Comparison of ENCODE assay signal across 8 cellular contexts in genomic region chr3:51968175-51968681, GRCh38. TPM values are rescaled to one million over a fixed set of nuclear protein-coding genes. Genes with fewer than 3 reads are reported as not detected.
A peak's percentile ranks its signal among the peaks of the same experiment; 100 is the strongest.
DNase-seq lines count a peak whose midpoint lies in the region; ATAC-seq and TF ChIP-seq lines count a peak whose summit lies in the region.

No MANE protein-coding gene starts in this region.

- H3K9me3 ChIP-seq in HAP-1 = no peaks in the 10 kb centered on the region
- H3K9me3 ChIP-seq in iPS-18a (ENCODE audit: control insufficient read depth, low read depth, low read length) = no peaks in the 10 kb centered on the region

- no peak for TF ChIP-seq CTCF in 22Rv1 (IDR thresholded peaks at IDR 0.05)

- H3K4me3 Mint-ChIP-seq in activated naive CD8-positive, alpha-beta T cell treated with anti-CD3 and anti-CD28 coated beads for 36 hours = peak overlapping the region; percentile 79
- H3K4me3 Mint-ChIP-seq in stimulated activated naive CD8-positive, alpha-beta T cell treated with anti-CD3 and anti-CD28 coated beads, Interleukin-15, amount 100 ng/mL, for 72 hours = peak overlapping the region; percentile 86 to 91

- H3K9me3 Mint-ChIP-seq in activated naive CD8-positive, alpha-beta T cell treated with anti-CD3 and anti-CD28 coated beads for 36 hours = no peaks in the 10 kb centered on the region
- H3K9me3 Mint-ChIP-seq in stimulated activated naive CD8-positive, alpha-beta T cell treated with anti-CD3 and anti-CD28 coated beads, Interleukin-15, amount 100 ng/mL, for 72 hours = no peaks in the 10 kb centered on the region

- H3K36me3 ChIP-seq in HAP-1 (replicated peaks) = peaks cover 8% of the 10 kb centered on the region
- H3K36me3 ChIP-seq in iPS-18a (ENCODE audit: control insufficient read depth, low read depth, low read length) = no peaks in the 10 kb centered on the region

- peaks cover 25% of the 10 kb centered on the region for H3K4me1 ChIP-seq in HAP-1
- peaks cover 40% of the 10 kb centered on the region for H3K4me1 ChIP-seq in iPS-18a (ENCODE audit: control insufficient read depth, low read depth, low read length)

- H3K36me3 Mint-ChIP-seq in activated naive CD8-positive, alpha-beta T cell treated with anti-CD3 and anti-CD28 coated beads for 36 hours = peaks cover 2% of the 10 kb centered on the region

- H3K27me3 ChIP-seq in HAP-1 (ENCODE audit: low read depth) (no peaks in the 10 kb centered on the region), iPS-18a (ENCODE audit: control insufficient read depth, insufficient read depth, low read length) (peaks cover 19% of the 10 kb centered on the region)

- H3K4me1 Mint-ChIP-seq in activated naive CD8-positive, alpha-beta T cell treated with anti-CD3 and anti-CD28 coated beads for 36 hours = peaks cover 7% of the 10 kb centered on the region
- peaks cover 47% of the 10 kb centered on the region for H3K4me1 Mint-ChIP-seq in stimulated activated naive CD8-positive, alpha-beta T cell treated with anti-CD3 and anti-CD28 coated beads, Interleukin-15, amount 100 ng/mL, for 72 hours

- H3K27me3 Mint-ChIP-seq in activated naive CD8-positive, alpha-beta T cell treated with anti-CD3 and anti-CD28 coated beads for 36 hours = no peaks in the 10 kb centered on the region
- H3K27me3 Mint-ChIP-seq in stimulated activated naive CD8-positive, alpha-beta T cell treated with anti-CD3 and anti-CD28 coated beads, Interleukin-15, amount 100 ng/mL, for 72 hours = peaks cover 21% of the 10 kb centered on the region

- H3K27ac Mint-ChIP-seq in activated naive CD8-positive, alpha-beta T cell treated with anti-CD3 and anti-CD28 coated beads for 36 hours = peak overlapping the region; percentile 45
- H3K27ac Mint-ChIP-seq in stimulated activated naive CD8-positive, alpha-beta T cell treated with anti-CD3 and anti-CD28 coated beads, Interleukin-15, amount 100 ng/mL, for 72 hours = peak overlapping the region in 1 of 2 donors; percentile 27

- in situ Hi-C loops in HAP-1 (cut with MboI; ENCODE audit: low sequenced_read_pairs) = no loop called here

- ATAC-seq in stimulated activated naive CD8-positive, alpha-beta T cell treated with anti-CD3 and anti-CD28 coated beads, Interleukin-15, amount 100 ng/mL, for 72 hours = no peak
- ATAC-seq in HG03025 (IDR thresholded peaks at IDR 0.05; ENCODE audit: low FRiP score, unreplicated experiment) (no peak), HG03095 (IDR thresholded peaks at IDR 0.05; ENCODE audit: unreplicated experiment) (no peak)

- H3K4me3 ChIP-seq in HAP-1 (peak overlapping the region; percentile 45), iPS-18a (ENCODE audit: low read length) (peak overlapping the region; percentile 83)

- DNase-seq in HAP-1 (ENCODE audit: low spot score in 2 of 2) (peak in 1 of 2 experiments; percentile 74), superior temporal gyrus (ENCODE audit: extremely low spot score) (no peak)
- DNase-seq in activated naive CD8-positive, alpha-beta T cell treated with anti-CD3 and anti-CD28 coated beads for 36 hours = no peak
- DNase-seq in stimulated activated naive CD8-positive, alpha-beta T cell treated with anti-CD3 and anti-CD28 coated beads, Interleukin-15, amount 100 ng/mL, for 72 hours = no peak

- peak overlapping the region; percentile 95 for H3K9ac ChIP-seq in iPS-18a (ENCODE audit: low read length)

- peak overlapping the region; percentile 97 for H3K27ac ChIP-seq in 22Rv1
- H3K27ac ChIP-seq in iPS-18a (ENCODE audit: low read length) = peak overlapping the region; percentile 92

RNA-seq across cellular contexts. Expression of gene PCBP4, which starts 1.0 kb away (rescaled TPM):
- total RNA-seq in activated naive CD8-positive, alpha-beta T cell treated with anti-CD3 and anti-CD28 coated beads for 36 hours = 1 to 10 TPM; 4.5 to 5.6 TPM

RNA-seq across cellular contexts. Expression of gene ABHD14B, which starts 5.6 kb away (rescaled TPM):
- 10 to 100 TPM; 58.7 to 59.6 TPM for total RNA-seq in activated naive CD8-positive, alpha-beta T cell treated with anti-CD3 and anti-CD28 coated beads for 36 hours

RNA-seq across cellular contexts. Expression of gene ABHD14A, which starts 6.6 kb away (rescaled TPM):
- total RNA-seq in activated naive CD8-positive, alpha-beta T cell treated with anti-CD3 and anti-CD28 coated beads for 36 hours = 10 to 100 TPM; 10.2 to 12.9 TPM

RNA-seq across cellular contexts. Expression of gene GPR62, which starts 13.0 kb away (rescaled TPM):
- not detected for total RNA-seq in activated naive CD8-positive, alpha-beta T cell treated with anti-CD3 and anti-CD28 coated beads for 36 hours

RNA-seq across cellular contexts. Expression of gene ACY1, which starts 15.1 kb away (rescaled TPM):
- 10 to 100 TPM; 74.7 to 75.5 TPM for total RNA-seq in activated naive CD8-positive, alpha-beta T cell treated with anti-CD3 and anti-CD28 coated beads for 36 hours
